16 cellular contexts compared by ENCODE assay signal in the genomic region with DNA sequence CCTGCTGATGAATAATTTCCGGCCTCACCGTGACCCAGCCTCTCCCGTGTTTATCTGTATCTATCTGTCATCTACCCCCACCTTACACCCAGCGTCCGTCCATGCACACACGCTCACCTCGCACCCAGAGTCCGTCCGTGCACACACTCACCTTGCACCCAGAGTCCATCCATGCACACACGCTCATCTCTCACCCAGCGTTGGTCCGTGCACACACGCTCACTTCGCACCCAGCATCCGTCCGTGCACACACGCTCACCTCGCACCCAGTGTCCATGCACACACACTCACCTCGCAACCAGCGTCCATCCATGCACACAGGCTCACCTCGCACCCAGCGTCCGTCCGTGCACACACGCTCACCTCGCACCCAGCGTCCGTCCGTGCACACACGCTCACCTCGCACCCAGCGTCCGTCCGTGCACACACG.
"Had no signal": no experiment of that assay in that cellular context is flagged by ENCODE, and none has a peak within 500 bp of the region (broad histone marks: within the 10 kb centered on the region; RNA-seq: fewer than 3 reads in every experiment).

No MANE protein-coding gene starts in this region.

- H2AFZ ChIP-seq: hepatocyte had no signal

- H3K27ac ChIP-seq: colonic mucosa, gastrocnemius medialis, hepatocyte, tibial artery had no signal

- H3K36me3 Mint-ChIP-seq: activated CD8-positive, alpha-beta memory T cell treated with anti-CD3 and anti-CD28 coated beads, Interleukin-2, amount 10 ng/mL, durations not matched to agents 7 days and 5 days; naive thymus-derived CD4-positive, alpha-beta T cell; stimulated activated effector memory CD8-positive, alpha-beta T cell treated with anti-CD3 and anti-CD28 coated beads, Interleukin-12 subunit alpha, Interleukin-12 subunit beta, amount 100 ng/mL, for 72 hours had no signal

- H3K4me1 ChIP-seq: colonic mucosa, gastrocnemius medialis, tibial artery had no signal

- H3K4me3 ChIP-seq: colonic mucosa, gastrocnemius medialis, hepatocyte, lung, tibial artery had no signal

- H3K4me3 Mint-ChIP-seq: activated CD8-positive, alpha-beta memory T cell treated with anti-CD3 and anti-CD28 coated beads, Interleukin-2, amount 10 ng/mL, durations not matched to agents 7 days and 5 days; naive thymus-derived CD4-positive, alpha-beta T cell; stimulated activated effector memory CD8-positive, alpha-beta T cell treated with anti-CD3 and anti-CD28 coated beads, Interleukin-12 subunit alpha, Interleukin-12 subunit beta, amount 100 ng/mL, for 72 hours had no signal

- H3K4me2 ChIP-seq: hepatocyte had no signal

- H3K36me3 ChIP-seq: colonic mucosa, gastrocnemius medialis, tibial artery had no signal

- H3K9me3 ChIP-seq: colonic mucosa, gastrocnemius medialis, tibial artery had no signal

- DNase-seq: activated CD4-positive, alpha-beta T cell treated with anti-CD3 and anti-CD28 coated beads, Interleukin-2, amount 50 U/mL, for 48 hours; activated CD4-positive, CD25-positive, alpha-beta regulatory T cell treated with anti-CD3 and anti-CD28 coated beads, Interleukin-2, amount 50 U/mL, for 72 hours; activated CD8-positive, alpha-beta memory T cell treated with anti-CD3 and anti-CD28 coated beads, Interleukin-2, amount 10 ng/mL, durations not matched to agents 7 days and 5 days; activated gamma-delta T cell treated with Interleukin-2 at 50 U/mL for 16 hours; activated T-cell treated with anti-CD3 and anti-CD28 coated beads, Interleukin-2, amount 50 U/mL, for 4 hours; colonic mucosa; effector CD4-positive, alpha-beta T cell; gastrocnemius medialis; kidney glomerular epithelial cell; naive thymus-derived CD4-positive, alpha-beta T cell; small intestine; SW 1271 had no signal

- H3K4me1 Mint-ChIP-seq: activated CD8-positive, alpha-beta memory T cell treated with anti-CD3 and anti-CD28 coated beads, Interleukin-2, amount 10 ng/mL, durations not matched to agents 7 days and 5 days; stimulated activated effector memory CD8-positive, alpha-beta T cell treated with anti-CD3 and anti-CD28 coated beads, Interleukin-12 subunit alpha, Interleukin-12 subunit beta, amount 100 ng/mL, for 72 hours had no signal

- H3K27ac Mint-ChIP-seq: activated CD8-positive, alpha-beta memory T cell treated with anti-CD3 and anti-CD28 coated beads, Interleukin-2, amount 10 ng/mL, durations not matched to agents 7 days and 5 days; stimulated activated effector memory CD8-positive, alpha-beta T cell treated with anti-CD3 and anti-CD28 coated beads, Interleukin-12 subunit alpha, Interleukin-12 subunit beta, amount 100 ng/mL, for 72 hours had no signal

- H3K79me2 ChIP-seq: hepatocyte had no signal

- ATAC-seq: activated CD8-positive, alpha-beta memory T cell treated with anti-CD3 and anti-CD28 coated beads, Interleukin-2, amount 10 ng/mL, durations not matched to agents 7 days and 5 days; activated T-cell treated with anti-CD3 and anti-CD28 coated beads, Interleukin-2, amount 50 U/mL, for 4 hours; gastrocnemius medialis; naive thymus-derived CD4-positive, alpha-beta T cell; stimulated activated effector memory CD8-positive, alpha-beta T cell treated with anti-CD3 and anti-CD28 coated beads, Interleukin-12 subunit alpha, Interleukin-12 subunit beta, amount 100 ng/mL, for 72 hours had no signal

- H3K9me3 Mint-ChIP-seq: stimulated activated effector memory CD8-positive, alpha-beta T cell treated with anti-CD3 and anti-CD28 coated beads, Interleukin-12 subunit alpha, Interleukin-12 subunit beta, amount 100 ng/mL, for 72 hours had no signal

- H3K27me3 ChIP-seq: colonic mucosa, hepatocyte, tibial artery had no signal
